In genomic region chr5:108078882-108079281, GRCh38 we compare ENCODE assay signal across 22 cellular contexts.
DNase-seq lines count a peak whose midpoint lies in the region; ATAC-seq and TF ChIP-seq lines count a peak whose summit lies in the region.
"Had no signal": no experiment of that assay in that cellular context is flagged by ENCODE, and none has a peak within 500 bp of the region (broad histone marks: within the 10 kb centered on the region; RNA-seq: fewer than 3 reads in every experiment).

No MANE protein-coding gene starts in this region.

- DNase-seq in H9 (no peak), glutamatergic neuron (no peak), neural progenitor cell (ENCODE audit: low spot score) (no peak), GM23248 (no peak), KG1 (lab: John Stamatoyannopoulos, UW) (no peak)
- DNase-seq: 8988T; ACHN; BE2C; CD4-positive, alpha-beta T cell; CD8-positive, alpha-beta memory T cell; DMS 273 treated with DMSO at 0.1 percent for 48 hours; DMS79; EL; GDM1; GOT3 had no signal

- H3K27ac ChIP-seq in H9 (ENCODE audit: insufficient read length, low read depth, low read length) (no peak overlapping the region), HUES64 (ENCODE audit: low read depth, low read length) (peak overlapping the region; percentile 84; the same call in 1 of the 2 replicates), neural progenitor cell (peak overlapping the region; percentile 39), GM23248 (no peak overlapping the region)
- H3K27ac ChIP-seq: A549; BLaER1 treated with 17β-estradiol and CSF1 and Interleukin-3, amounts not matched to agents 10 nM and 100 nM had no signal

- H3K9me3 ChIP-seq in H9 (ENCODE audit: control insufficient read depth, low read depth, low read length) (no peaks in the 10 kb centered on the region), HUES64 (ENCODE audit: insufficient read depth, low read depth, low read length) (no peaks in the 10 kb centered on the region), neural progenitor cell (ENCODE audit: low read depth) (peaks cover 4% of the 10 kb centered on the region), GM23248 (ENCODE audit: low read depth) (no peaks in the 10 kb centered on the region)
- H3K9me3 ChIP-seq: A549; BE2C; BLaER1 treated with 17β-estradiol and CSF1 and Interleukin-3, amounts not matched to agents 10 nM and 100 nM had no signal

- TF ChIP-seq CTCF in H9 (conservative IDR thresholded peaks at IDR 0.05) (no peak), glutamatergic neuron (IDR thresholded peaks at IDR 0.05; ENCODE audit: partially characterized antibody, unreplicated experiment) (no peak), neural progenitor cell (IDR thresholded peaks at IDR 0.05) (no peak)

- peaks cover 5 to 8% of the 10 kb centered on the region in 2 experiments for H3K9me3 Mint-ChIP-seq in H9
- no peaks in the 10 kb centered on the region for H3K9me3 Mint-ChIP-seq in glutamatergic neuron (ENCODE audit: unreplicated experiment)
- peaks cover 6% of the 10 kb centered on the region for H3K9me3 Mint-ChIP-seq in neural progenitor cell

- H2BK20ac ChIP-seq in H9 (ENCODE audit: low read depth, low read length, poor library complexity, severe bottlenecking): no peak overlapping the region

- WGBS in H9 (ENCODE audit: extremely low coverage, insufficient read length, low lambda C conversion rate): no CpG with 5 or more reads among the region's 1 CpG
- 71% methylated on average over 1 of the region's 1 CpG for WGBS in HUES64
- 95 to 96% methylated on average over 1 of the region's 1 CpG for WGBS in GM23248 (ENCODE audit: low coverage in 1 of 2, low lambda C conversion rate in 2 of 2, missing lambda C conversion rate in 2 of 2), 2 experiments

- no peak overlapping the region for H2BK15ac ChIP-seq in H9 (ENCODE audit: low read depth, low read length)

- H2BK12ac ChIP-seq in H9 (ENCODE audit: insufficient read length, low read depth, low read length): no peak overlapping the region

- no peak overlapping the region for H3K23ac ChIP-seq in H9 (ENCODE audit: insufficient read length, low read depth, low read length)

- H3K4me3 ChIP-seq in HUES64 (ENCODE audit: low read length): no peak overlapping the region
- H3K4me3 ChIP-seq in neural progenitor cell: no peak overlapping the region
- no peak overlapping the region for H3K4me3 ChIP-seq in GM23248
- H3K4me3 ChIP-seq: A549; BLaER1 treated with 17β-estradiol and CSF1 and Interleukin-3, amounts not matched to agents 10 nM and 100 nM; GM12878 had no signal

- H3K36me3 ChIP-seq in HUES64 (ENCODE audit: insufficient read depth, low read length) (no peaks in the 10 kb centered on the region), neural progenitor cell (no peaks in the 10 kb centered on the region), GM23248 (ENCODE audit: low read depth) (no peaks in the 10 kb centered on the region)
- H3K36me3 ChIP-seq: BE2C; BLaER1 treated with 17β-estradiol and CSF1 and Interleukin-3, amounts not matched to agents 10 nM and 100 nM had no signal

- H3K27me3 Mint-ChIP-seq in H9 (ENCODE audit: low read depth): no peaks in the 10 kb centered on the region
- no peaks in the 10 kb centered on the region for H3K27me3 Mint-ChIP-seq in glutamatergic neuron (ENCODE audit: unreplicated experiment)
- H3K27me3 Mint-ChIP-seq in neural progenitor cell (ENCODE audit: insufficient read depth, low read depth): no peaks in the 10 kb centered on the region
- H3K27me3 Mint-ChIP-seq: CD4-positive, alpha-beta T cell; CD8-positive, alpha-beta memory T cell had no signal

- no peak overlapping the region for H4K5ac ChIP-seq in H9 (ENCODE audit: insufficient read length, low read depth, low read length)

- no peaks in the 10 kb centered on the region for H3K79me1 ChIP-seq in H9 (ENCODE audit: insufficient read depth, low read depth, low read length, poor library complexity, severe bottlenecking)

- no peak overlapping the region for H4K8ac ChIP-seq in H9 (replicated peaks; ENCODE audit: insufficient read length, low read depth, low read length)

- H3K36me3 Mint-ChIP-seq in H9 (ENCODE audit: insufficient read depth in 1 of 3, low read depth in 3 of 3): peaks cover 4 to 11% (median 5%) of the 10 kb centered on the region in 3 experiments; a peak in 6 of 7 replicates
- peaks cover 2% of the 10 kb centered on the region for H3K36me3 Mint-ChIP-seq in glutamatergic neuron (ENCODE audit: unreplicated experiment)
- H3K36me3 Mint-ChIP-seq in neural progenitor cell: peaks cover 4% of the 10 kb centered on the region
- H3K36me3 Mint-ChIP-seq: CD14-positive monocyte had no signal

- H4K91ac ChIP-seq in H9 (ENCODE audit: insufficient read length, low read depth, low read length): no peak overlapping the region

- ATAC-seq in HG03025 (IDR thresholded peaks at IDR 0.05; ENCODE audit: low FRiP score, unreplicated experiment): no peak
- ATAC-seq: A549, GM12878, HCT116 had no signal

- H3K4me3 Mint-ChIP-seq in H9 (no peak overlapping the region), glutamatergic neuron (ENCODE audit: unreplicated experiment) (no peak overlapping the region), neural progenitor cell (no peak overlapping the region)
- H3K4me3 Mint-ChIP-seq: CD14-positive monocyte; CD4-positive, alpha-beta T cell; CD8-positive, alpha-beta memory T cell had no signal

- H3K27me3 ChIP-seq in H9 (ENCODE audit: insufficient read depth, low read length): no peaks in the 10 kb centered on the region
- no peaks in the 10 kb centered on the region for H3K27me3 ChIP-seq in HUES64 (ENCODE audit: insufficient read depth, low read length)
- H3K27me3 ChIP-seq in neural progenitor cell: no peaks in the 10 kb centered on the region
- H3K27me3 ChIP-seq in GM23248 (replicated peaks; ENCODE audit: insufficient read depth): no peaks in the 10 kb centered on the region
- H3K27me3 ChIP-seq: BE2C; BLaER1 treated with 17β-estradiol and CSF1 and Interleukin-3, amounts not matched to agents 10 nM and 100 nM had no signal

- H3K4ac ChIP-seq in H9 (ENCODE audit: low read depth, low read length): no peak overlapping the region

- no peak overlapping the region for H3K18ac ChIP-seq in H9 (ENCODE audit: insufficient read length, low read depth, low read length)

- no peaks in the 10 kb centered on the region for H4K20me1 ChIP-seq in H9 (ENCODE audit: control insufficient read depth, insufficient read depth, insufficient read length)
- H4K20me1 ChIP-seq in neural progenitor cell (ENCODE audit: low read depth): no peaks in the 10 kb centered on the region
- H4K20me1 ChIP-seq in GM23248 (ENCODE audit: insufficient read depth): no peaks in the 10 kb centered on the region
- H4K20me1 ChIP-seq: BLaER1 treated with 17β-estradiol and CSF1 and Interleukin-3, amounts not matched to agents 10 nM and 100 nM had no signal

- H3K4me2 ChIP-seq in H9 (ENCODE audit: insufficient read depth, insufficient read length, low read length) (no peak overlapping the region), neural progenitor cell (peak overlapping the region; percentile 39), GM23248 (ENCODE audit: unreplicated experiment) (no peak overlapping the region)
- H3K4me2 ChIP-seq: A549; BLaER1 treated with 17β-estradiol and CSF1 and Interleukin-3, amounts not matched to agents 10 nM and 100 nM had no signal

- no peak overlapping the region for H2AK5ac ChIP-seq in H9 (ENCODE audit: insufficient read length, low read length)

- H2BK5ac ChIP-seq in H9 (ENCODE audit: insufficient read length, low read length): no peak overlapping the region

- H3K4me1 Mint-ChIP-seq in H9 (peaks cover 69 to 79% of the 10 kb centered on the region in 2 experiments), glutamatergic neuron (ENCODE audit: low read depth, unreplicated experiment) (peaks cover 3% of the 10 kb centered on the region), neural progenitor cell (peaks cover 3% of the 10 kb centered on the region)
- H3K4me1 Mint-ChIP-seq: CD14-positive monocyte; CD8-positive, alpha-beta memory T cell had no signal

- peaks cover 29% of the 10 kb centered on the region for H3F3A ChIP-seq in neural progenitor cell (ENCODE audit: low read depth)
- no peaks in the 10 kb centered on the region for H3F3A ChIP-seq in GM23248 (ENCODE audit: insufficient read depth)

- H3T11ph ChIP-seq in H9 (ENCODE audit: low read length): no peak overlapping the region

- no peak overlapping the region for H3K14ac ChIP-seq in H9 (ENCODE audit: insufficient read depth, low read length)

- H2AFZ ChIP-seq in H9 (ENCODE audit: low read length) (no peak overlapping the region), neural progenitor cell (replicated peaks) (no peak overlapping the region), GM23248 (no peak overlapping the region)

- H3K79me2 ChIP-seq in H9 (ENCODE audit: insufficient read depth, low read length) (no peaks in the 10 kb centered on the region), neural progenitor cell (ENCODE audit: low read depth) (no peaks in the 10 kb centered on the region), GM23248 (ENCODE audit: insufficient read depth) (no peaks in the 10 kb centered on the region)

- no peak overlapping the region for H2BK120ac ChIP-seq in H9 (ENCODE audit: low read depth, low read length, poor library complexity, severe bottlenecking)

- no peaks in the 10 kb centered on the region for H3K23me2 ChIP-seq in H9 (ENCODE audit: insufficient read length, low read depth, low read length, poor library complexity, severe bottlenecking)

- no peak overlapping the region for H3K9ac ChIP-seq in H9 (ENCODE audit: extremely low read depth, insufficient read length, low read length)
- H3K9ac ChIP-seq in HUES64 (ENCODE audit: low read depth, low read length): no peak overlapping the region
- no peak overlapping the region for H3K9ac ChIP-seq in neural progenitor cell
- H3K9ac ChIP-seq in GM23248: no peak overlapping the region
- H3K9ac ChIP-seq: BLaER1 treated with 17β-estradiol and CSF1 and Interleukin-3, amounts not matched to agents 10 nM and 100 nM had no signal

- in situ Hi-C loops in GM23248 (cut with MboI): no loop called here

- H3K27ac Mint-ChIP-seq in H9: peak overlapping the region in 2 of 3 experiments; percentile 37 to 77; a peak in 3 of 7 replicates
- peak overlapping the region; percentile 8 for H3K27ac Mint-ChIP-seq in glutamatergic neuron (ENCODE audit: unreplicated experiment)
- H3K27ac Mint-ChIP-seq in neural progenitor cell: no peak overlapping the region
- H3K27ac Mint-ChIP-seq: CD4-positive, alpha-beta T cell; CD8-positive, alpha-beta memory T cell had no signal

- H3K4me1 ChIP-seq in H9 (ENCODE audit: insufficient read depth, low read length) (peaks cover 12% of the 10 kb centered on the region; the same call in 1 of the 2 replicates), HUES64 (ENCODE audit: insufficient read depth, low read length) (peaks cover 84% of the 10 kb centered on the region), neural progenitor cell (peaks cover 22% of the 10 kb centered on the region), GM23248 (ENCODE audit: insufficient read depth) (no peaks in the 10 kb centered on the region)
- H3K4me1 ChIP-seq: A549; BLaER1 treated with 17β-estradiol and CSF1 and Interleukin-3, amounts not matched to agents 10 nM and 100 nM had no signal

- no peaks in the 10 kb centered on the region for H3K9me2 ChIP-seq in GM23248 (ENCODE audit: insufficient read depth)

- no peak overlapping the region for H3K56ac ChIP-seq in H9 (ENCODE audit: insufficient read length, low read depth, low read length)

Comparison
In these comparisons a context has a peak if more than half of its experiments do, and no peak if none do; other contexts are left out.
1. H3K27ac ChIP-seq: peak in HUES64 (single experiment) and neural progenitor cell (single experiment); none in H9 (single experiment) and GM23248 (single experiment).